Comparison of ENCODE assay signal across 13 cellular contexts in genomic region chr1:173853074-173853473, GRCh38. TPM values are rescaled to one million over a fixed set of nuclear protein-coding genes. Genes with fewer than 3 reads are reported as not detected.
DNase-seq lines count a peak whose midpoint lies in the region; ATAC-seq and TF ChIP-seq lines count a peak whose summit lies in the region.
"Had no signal": no experiment of that assay in that cellular context is flagged by ENCODE, and none has a peak within 500 bp of the region (broad histone marks: within the 10 kb centered on the region; RNA-seq: fewer than 3 reads in every experiment).

No MANE protein-coding gene starts in this region.

- H3K27ac Mint-ChIP-seq in nephron progenitor cell: peak overlapping the region; percentile 97
- H3K27ac Mint-ChIP-seq: CD4-positive, CD25-positive, alpha-beta regulatory T cell had no signal

- H3K9me3 Mint-ChIP-seq in nephron progenitor cell: no peaks in the 10 kb centered on the region
- H3K9me3 Mint-ChIP-seq: CD4-positive, CD25-positive, alpha-beta regulatory T cell had no signal

- H3K27me3 ChIP-seq in PC-3 (ENCODE audit: low read length): no peaks in the 10 kb centered on the region
- H3K27me3 ChIP-seq in testis: no peaks in the 10 kb centered on the region
- H3K27me3 ChIP-seq: tibial artery had no signal

- peaks cover 1% of the 10 kb centered on the region for H3F3A ChIP-seq in PC-3 (ENCODE audit: low read length, unreplicated experiment)

- no peaks in the 10 kb centered on the region for H3K4me1 ChIP-seq in PC-3 (ENCODE audit: insufficient read depth, low read length)
- no peaks in the 10 kb centered on the region for H3K4me1 ChIP-seq in testis
- H3K4me1 ChIP-seq: tibial artery had no signal

- intact Hi-C loops in PC-3 (cut with micrococcal nuclease): loop anchor here (10.0 kb wide), 1 partner anchor 222 kb away; no protein-coding TSS in a partner anchor
- intact Hi-C loops in testis (cut with DNase I; ENCODE audit: low total_unique reads): no loop called here

- POLR2A ChIA-PET in PC-3 (lab: Charles Lee; ENCODE audit: unreplicated experiment) (no interaction called here), HEK293T (lab: Yijun Ruan, JAX) (interaction anchor here (2.0 kb wide), 1 partner anchor 15 kb away, joined by 8 read pairs; the partner anchor contains the start of genes GAS5 and ZBTB37)

- TF ChIP-seq POLR2A in testis (IDR thresholded peaks at IDR 0.05): no peak

- H4K20me1 ChIP-seq in PC-3 (ENCODE audit: low read length): no peaks in the 10 kb centered on the region

- H3K27ac ChIP-seq in PC-3 (ENCODE audit: low read length) (no peak overlapping the region), testis (no peak overlapping the region)
- H3K27ac ChIP-seq: tibial artery had no signal

- peaks cover 7% of the 10 kb centered on the region for H3K4me1 Mint-ChIP-seq in nephron progenitor cell

- H3K4me2 ChIP-seq in PC-3 (ENCODE audit: low read length): no peak overlapping the region

- H3K4me3 ChIP-seq in PC-3 (ENCODE audit: low read length): no peak overlapping the region
- H3K4me3 ChIP-seq in testis: no peak overlapping the region
- H3K4me3 ChIP-seq: tibial artery had no signal

- DNase-seq in AG20443 (ENCODE audit: low spot score): peak; percentile 25
- no peak for DNase-seq in PC-3
- peak; percentile 48 for DNase-seq in fibroblast of gingiva (ENCODE audit: low read depth)
- no peak for DNase-seq in nephron progenitor cell
- DNase-seq in GM20000 (ENCODE audit: low spot score): no peak
- no peak for DNase-seq in HEK293T (ENCODE audit: extremely low spot score)
- no peak for DNase-seq in testis
- DNase-seq in activated CD4-positive, alpha-beta T cell treated with anti-CD3 and anti-CD28 coated beads for 1 hour: no peak
- DNase-seq: CD4-positive, CD25-positive, alpha-beta regulatory T cell; kidney; posterior cingulate gyrus; SHP77; tibial artery had no signal

- H3K27me3 Mint-ChIP-seq in nephron progenitor cell (ENCODE audit: low read depth, poor library complexity): no peaks in the 10 kb centered on the region
- H3K27me3 Mint-ChIP-seq: CD4-positive, CD25-positive, alpha-beta regulatory T cell had no signal

- H3K36me3 Mint-ChIP-seq in nephron progenitor cell (ENCODE audit: low read depth): peaks cover 67% of the 10 kb centered on the region

- H3K79me2 ChIP-seq in PC-3 (ENCODE audit: low read length): no peaks in the 10 kb centered on the region

- H3K9me2 ChIP-seq in PC-3 (replicated peaks; ENCODE audit: low read length): no peaks in the 10 kb centered on the region

- no peak overlapping the region for H2AFZ ChIP-seq in PC-3 (ENCODE audit: low read length)

- CTCF ChIA-PET in PC-3 (lab: Charles Lee) (no interaction called here), HEK293T (lab: Yijun Ruan, JAX) (no interaction called here)

- no peak overlapping the region for H3K9ac ChIP-seq in PC-3 (ENCODE audit: low read length)

- H3K36me3 ChIP-seq in PC-3 (ENCODE audit: low read depth, low read length) (peaks cover 20% of the 10 kb centered on the region), testis (ENCODE audit: low read depth, missing control alignments) (no peaks in the 10 kb centered on the region)

- TF ChIP-seq CTCF in PC-3 (conservative IDR thresholded peaks at IDR 0.05; ENCODE audit: low read depth, low read length) (no peak), nephron progenitor cell (IDR thresholded peaks at IDR 0.05) (no peak), GM20000 (IDR thresholded peaks at IDR 0.05; ENCODE audit: extremely low read depth, missing control alignments) (no peak), testis (IDR thresholded peaks at IDR 0.05) (no peak)

- BruUV-seq in PC-3 (replicated peaks; lab: Mats Ljungman, UMichigan): no TSS peak

- 66 to 70% methylated on average over 5 of the region's 5 CpGs for WGBS in testis, 2 donors

- H3K4me3 Mint-ChIP-seq in nephron progenitor cell: no peak overlapping the region
- H3K4me3 Mint-ChIP-seq: CD4-positive, CD25-positive, alpha-beta regulatory T cell had no signal

- ATAC-seq in PC-3: peak; percentile 64

- H3K9me3 ChIP-seq in PC-3 (ENCODE audit: low read length) (no peaks in the 10 kb centered on the region), testis (no peaks in the 10 kb centered on the region)
- H3K9me3 ChIP-seq: tibial artery had no signal

TF ChIP-seq in HEK293T, 16 proteins besides CTCF, POLR2A, EP300 and RAD21:
- no peak for TF ChIP-seq L3MBTL2 (conservative IDR thresholded peaks at IDR 0.05)
- no peak for TF ChIP-seq TARDBP (IDR thresholded peaks at IDR 0.05)
- no peak for TF ChIP-seq SUZ12 (IDR thresholded peaks at IDR 0.05)
- TF ChIP-seq FOXA1 (IDR thresholded peaks at IDR 0.05): no peak
- no peak for TF ChIP-seq PKNOX1 (IDR thresholded peaks at IDR 0.05)
- TF ChIP-seq CTBP1 (IDR thresholded peaks at IDR 0.05; ENCODE audit: borderline replicate concordance): no peak
- TF ChIP-seq ARNT (IDR thresholded peaks at IDR 0.05): no peak
- no peak for TF ChIP-seq HDGF (IDR thresholded peaks at IDR 0.05; ENCODE audit: borderline replicate concordance)

RNA-seq across cellular contexts. Expression of gene GAS5, which starts 14.7 kb away (rescaled TPM):
- total RNA-seq in PC-3 (2014; rRNA removed): 99.2 and 112 TPM in 2 replicates
- total RNA-seq in testis: 100 to 1,000 TPM; 101 to 158 TPM
- polyA plus RNA-seq in testis (ENCODE audit: insufficient read depth, low read depth, low replicate concordance): 130 TPM

RNA-seq across cellular contexts. Expression of gene ZBTB37, which starts 15.1 kb away (rescaled TPM):
- total RNA-seq in PC-3 (2014; rRNA removed) (0.58 and 1.5 TPM in 2 replicates), testis (10 to 100 TPM; 21.2 to 28.7 TPM)
- 22.6 TPM for polyA plus RNA-seq in testis (ENCODE audit: insufficient read depth, low read depth, low replicate concordance)

RNA-seq across cellular contexts. Expression of gene CENPL, which starts 28.4 kb away (rescaled TPM):
- total RNA-seq in PC-3 (2014; rRNA removed): 92.8 and 108 TPM in 2 replicates
- 10 to 100 TPM; 13.2 to 20.5 TPM for total RNA-seq in testis
- polyA plus RNA-seq in testis (ENCODE audit: insufficient read depth, low read depth, low replicate concordance): 26.5 TPM

RNA-seq across cellular contexts. Expression of gene DARS2, which starts 28.6 kb away (rescaled TPM):
- total RNA-seq in PC-3 (2014; rRNA removed) (71.8 and 77.3 TPM in 2 replicates), testis (10 to 100 TPM; 16.8 to 21.4 TPM)
- polyA plus RNA-seq in testis (ENCODE audit: insufficient read depth, low read depth, low replicate concordance): 12.7 TPM

Comparison
In these comparisons a context has a peak if more than half of its experiments do, and no peak if none do; other contexts are left out.
1. DNase-seq: peak in AG20443 (single experiment) and fibroblast of gingiva (single experiment); none in PC-3 (single experiment), nephron progenitor cell (single experiment), GM20000 (single experiment), HEK293T (single experiment), testis (single experiment) and activated CD4-positive, alpha-beta T cell treated with anti-CD3 and anti-CD28 coated beads for 1 hour (single experiment).